9 cellular contexts compared by ENCODE assay signal in the genomic region with DNA sequence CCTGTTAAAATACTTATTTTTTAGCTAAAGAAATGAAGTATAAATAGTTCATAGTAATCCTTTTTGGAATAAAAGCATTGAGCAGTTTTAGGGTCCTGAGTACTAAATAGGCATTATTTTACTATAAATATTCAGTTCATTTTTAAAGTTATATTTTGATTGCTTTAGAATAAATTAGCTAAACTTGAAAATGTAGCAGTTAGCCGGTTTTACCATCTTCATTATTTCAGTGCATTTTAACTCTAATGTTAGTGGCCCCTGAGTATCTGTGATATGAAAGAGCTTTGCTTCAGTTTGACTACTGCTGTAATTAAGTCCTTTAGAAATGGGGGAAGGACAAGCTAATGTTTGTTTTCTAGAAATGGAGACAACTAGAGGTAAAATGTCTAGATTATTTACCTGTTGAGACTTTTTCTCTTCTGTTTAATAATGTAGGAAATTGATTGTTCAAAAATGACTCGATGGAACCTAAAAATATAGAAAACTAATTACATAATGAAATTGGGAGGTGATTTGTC. TPM values are rescaled to one million over a fixed set of nuclear protein-coding genes. Genes with fewer than 3 reads are reported as not detected.
DNase-seq lines count a peak whose midpoint lies in the region; ATAC-seq and TF ChIP-seq lines count a peak whose summit lies in the region.
"Had no signal": no experiment of that assay in that cellular context is flagged by ENCODE, and none has a peak within 500 bp of the region (broad histone marks: within the 10 kb centered on the region; RNA-seq: fewer than 3 reads in every experiment).

No MANE protein-coding gene starts in this region.

- TF ChIP-seq CTCF in fibroblast of pulmonary artery (IDR thresholded peaks at IDR 0.05; ENCODE audit: low read length, missing control alignments) (no peak), tibial artery (IDR thresholded peaks at IDR 0.05) (no peak)

- H3K4me1 ChIP-seq in SJCRH30 (peaks cover 6% of the 10 kb centered on the region; the same call in 1 of the 2 replicates), tibial artery (peaks cover 0 to 16% (median 12%) of the 10 kb centered on the region in 4 donors)

- peak overlapping the region; percentile 91 for H3K4me3 Mint-ChIP-seq in activated naive CD4-positive, alpha-beta T cell treated with anti-CD3 and anti-CD28 coated beads for 36 hours

- peak overlapping the region; percentile 89 for H3K4me3 ChIP-seq in SJCRH30
- peak overlapping the region; percentile 96 for H3K4me3 ChIP-seq in fibroblast of pulmonary artery (replicated peaks; ENCODE audit: low read depth, low read length)
- peak overlapping the region; percentile 63 to 81 for H3K4me3 ChIP-seq in tibial artery

- H3K27ac Mint-ChIP-seq in activated naive CD4-positive, alpha-beta T cell treated with anti-CD3 and anti-CD28 coated beads for 36 hours = no peak overlapping the region

- H3K27me3 ChIP-seq in SJCRH30 = no peaks in the 10 kb centered on the region
- no peaks in the 10 kb centered on the region for H3K27me3 ChIP-seq in tibial artery

- H3K4me1 Mint-ChIP-seq in activated naive CD4-positive, alpha-beta T cell treated with anti-CD3 and anti-CD28 coated beads for 36 hours (ENCODE audit: low read depth) = peaks cover 31% of the 10 kb centered on the region

- peaks cover 7% of the 10 kb centered on the region for H3K27me3 Mint-ChIP-seq in activated naive CD4-positive, alpha-beta T cell treated with anti-CD3 and anti-CD28 coated beads for 36 hours (ENCODE audit: low read depth)

- DNase-seq in activated naive CD4-positive, alpha-beta T cell treated with anti-CD3 and anti-CD28 coated beads for 36 hours = no peak
- no peak for DNase-seq in activated naive CD4-positive, alpha-beta T cell (lab: John Stamatoyannopoulos, UW)
- DNase-seq in SJCRH30 (no peak), fibroblast of pulmonary artery (ENCODE audit: low read depth) (peak; percentile 36), tibial artery (no peak), KG1 (lab: John Stamatoyannopoulos, UW) (no peak), pons (ENCODE audit: low spot score) (no peak)
- DNase-seq: cortex of kidney had no signal

- intact Hi-C loops in activated naive CD4-positive, alpha-beta T cell treated with anti-CD3 and anti-CD28 coated beads for 36 hours (cut with micrococcal nuclease) = no loop called here
- intact Hi-C loops in tibial artery (cut with DNase I; ENCODE audit: low total_unique reads) = loop anchor here (10.0 kb wide), 1 partner anchor 162 kb away; a partner anchor contains a TSS

- peaks cover 44% of the 10 kb centered on the region for H3K36me3 Mint-ChIP-seq in activated naive CD4-positive, alpha-beta T cell treated with anti-CD3 and anti-CD28 coated beads for 36 hours (ENCODE audit: low read depth)

- no peaks in the 10 kb centered on the region for H3K9me3 ChIP-seq in SJCRH30 (replicated peaks)
- H3K9me3 ChIP-seq in tibial artery = no peaks in the 10 kb centered on the region

- H3K9me3 Mint-ChIP-seq in activated naive CD4-positive, alpha-beta T cell treated with anti-CD3 and anti-CD28 coated beads for 36 hours = no peaks in the 10 kb centered on the region

- peaks cover 75% of the 10 kb centered on the region for H3K36me3 ChIP-seq in SJCRH30
- H3K36me3 ChIP-seq in tibial artery = no peaks in the 10 kb centered on the region

- H3K27ac ChIP-seq in SJCRH30 = no peak overlapping the region
- peak overlapping the region; percentile 87 to 88 for H3K27ac ChIP-seq in tibial artery

- ATAC-seq in HG02763 (IDR thresholded peaks at IDR 0.05; ENCODE audit: unreplicated experiment) = no peak

- CTCF ChIA-PET in activated naive CD4-positive, alpha-beta T cell treated with anti-CD3 and anti-CD28 coated beads for 36 hours (lab: Charles Lee) = interaction anchor here (1.0 to 1.3 kb wide), 2 partner anchors 10 to 46 kb away, joined by 3 to 4 read pairs; no protein-coding TSS in a partner anchor

RNA-seq across cellular contexts. Expression of a gene that starts 3.6 kb away (rescaled TPM):
- total RNA-seq in activated naive CD4-positive, alpha-beta T cell treated with anti-CD3 and anti-CD28 coated beads for 36 hours = 100 to 1,000 TPM; 187 to 191 TPM
- 275 and 316 TPM in 2 replicates for total RNA-seq in SJCRH30 (2014; rRNA removed; shearing (Covaris generic))

RNA-seq across cellular contexts. Expression of a gene that starts 4.1 kb away (rescaled TPM):
- 1 to 10 TPM; 9.3 to 9.9 TPM for total RNA-seq in activated naive CD4-positive, alpha-beta T cell treated with anti-CD3 and anti-CD28 coated beads for 36 hours
- total RNA-seq in SJCRH30 (2014; rRNA removed; shearing (Covaris generic)) = 25.4 and 30.4 TPM in 2 replicates

RNA-seq across cellular contexts. Expression of a gene that starts 46.5 kb away (rescaled TPM):
- 10 to 100 TPM; 25.8 TPM for total RNA-seq in activated naive CD4-positive, alpha-beta T cell treated with anti-CD3 and anti-CD28 coated beads for 36 hours
- total RNA-seq in SJCRH30 (2014; rRNA removed; shearing (Covaris generic)) = 39.1 and 39.9 TPM in 2 replicates
